23 cellular contexts compared by ENCODE assay signal in genomic region chr20:54469952-54470351, GRCh38. TPM values are rescaled to one million over a fixed set of nuclear protein-coding genes. Genes with fewer than 3 reads are reported as not detected.
"Had no signal": no experiment of that assay in that cellular context is flagged by ENCODE, and none has a peak within 500 bp of the region (broad histone marks: within the 10 kb centered on the region; RNA-seq: fewer than 3 reads in every experiment).

No MANE protein-coding gene starts in this region.

- H2AFZ ChIP-seq: hepatocyte had no signal

- H3K4me1 ChIP-seq: colonic mucosa had no signal

- H3K9me3 Mint-ChIP-seq: activated CD4-positive, alpha-beta T cell treated with anti-CD3 and anti-CD28 coated beads, Interleukin-2, amount 10 ng/mL, durations not matched to agents 7 days and 5 days; activated CD8-positive, alpha-beta T cell treated with anti-CD3 and anti-CD28 coated beads for 36 hours; activated T-cell treated with anti-CD3 and anti-CD28 coated beads, Interleukin-2, amount 50 U/mL, for 4 hours had no signal

- H3K4me1 Mint-ChIP-seq: activated CD4-positive, alpha-beta T cell treated with anti-CD3 and anti-CD28 coated beads, Interleukin-2, amount 10 ng/mL, durations not matched to agents 7 days and 5 days; activated T-helper 17 cell treated with anti-CD3 and anti-CD28 coated beads, Interleukin-2, amount 50 U/mL, for 72 hours had no signal

- H3K4me3 ChIP-seq: colonic mucosa, dorsolateral prefrontal cortex, hepatocyte, spleen, tibial nerve had no signal

- DNase-seq: activated CD4-positive, alpha-beta T cell treated with anti-CD3 and anti-CD28 coated beads, Interleukin-2, amount 10 ng/mL, durations not matched to agents 7 days and 5 days; activated CD4-positive, CD25-positive, alpha-beta regulatory T cell treated with anti-CD3 and anti-CD28 coated beads, Interleukin-2, amount 50 U/mL, for 72 hours; activated CD8-positive, alpha-beta T cell treated with anti-CD3 and anti-CD28 coated beads for 36 hours; activated gamma-delta T cell treated with Interleukin-2 at 50 U/mL for 16 hours; activated naive CD4-positive, alpha-beta T cell treated with anti-CD3 and anti-CD28 coated beads, Interleukin-2, amount 50 U/mL, for 16 hours; activated T-cell treated with anti-CD3 and anti-CD28 coated beads, Interleukin-2, amount 50 U/mL, for 4 hours; amniotic stem cell; brain microvascular endothelial cell; central memory CD4-positive, alpha-beta T cell; colonic mucosa; dorsolateral prefrontal cortex; effector memory CD4-positive, alpha-beta T cell; islet precursor cell; spleen; stimulated activated naive CD4-positive, alpha-beta T cell; T-helper 2 cell had no signal

- H3K4me3 Mint-ChIP-seq: activated CD4-positive, alpha-beta T cell treated with anti-CD3 and anti-CD28 coated beads, Interleukin-2, amount 10 ng/mL, durations not matched to agents 7 days and 5 days; activated CD8-positive, alpha-beta T cell treated with anti-CD3 and anti-CD28 coated beads for 36 hours; activated T-cell treated with anti-CD3 and anti-CD28 coated beads, Interleukin-2, amount 50 U/mL, for 4 hours; activated T-helper 17 cell treated with anti-CD3 and anti-CD28 coated beads, Interleukin-2, amount 50 U/mL, for 72 hours; natural killer cell treated with Interleukin-12 subunit alpha and Interleukin-12 subunit beta and Interleukin-15 and Interleukin-18, amount 100 ng/mL, for 72 hours had no signal

- H3K27me3 ChIP-seq: brain microvascular endothelial cell, colonic mucosa, tibial nerve had no signal

- FAIRE-seq: astrocyte, frontal cortex had no signal

- H3K4me2 ChIP-seq: hepatocyte had no signal

- ATAC-seq: activated CD8-positive, alpha-beta T cell treated with anti-CD3 and anti-CD28 coated beads for 36 hours; activated T-cell treated with anti-CD3 and anti-CD28 coated beads, Interleukin-2, amount 50 U/mL, for 4 hours; activated T-helper 17 cell treated with anti-CD3 and anti-CD28 coated beads, Interleukin-2, amount 50 U/mL, for 72 hours; natural killer cell treated with Interleukin-12 subunit alpha and Interleukin-12 subunit beta and Interleukin-15 and Interleukin-18, amount 100 ng/mL, for 72 hours had no signal

- H3K79me2 ChIP-seq: hepatocyte had no signal

- H3K36me3 ChIP-seq: brain microvascular endothelial cell, colonic mucosa, spleen, tibial nerve had no signal

- H3K27ac Mint-ChIP-seq: activated CD4-positive, alpha-beta T cell treated with anti-CD3 and anti-CD28 coated beads, Interleukin-2, amount 10 ng/mL, durations not matched to agents 7 days and 5 days; activated CD8-positive, alpha-beta T cell treated with anti-CD3 and anti-CD28 coated beads for 36 hours; activated T-helper 17 cell treated with anti-CD3 and anti-CD28 coated beads, Interleukin-2, amount 50 U/mL, for 72 hours; natural killer cell treated with Interleukin-12 subunit alpha and Interleukin-12 subunit beta and Interleukin-15 and Interleukin-18, amount 100 ng/mL, for 72 hours had no signal

- H3K27ac ChIP-seq: brain microvascular endothelial cell, colonic mucosa, dorsolateral prefrontal cortex, hepatocyte, spleen, tibial nerve had no signal

- H3K9me3 ChIP-seq: colonic mucosa, spleen, tibial nerve had no signal

RNA-seq across cellular contexts. Expression of gene DOK5, which starts 5.4 kb away (rescaled TPM):
- total RNA-seq: activated CD4-positive, alpha-beta T cell treated with anti-CD3 and anti-CD28 coated beads, Interleukin-2, amount 10 ng/mL, durations not matched to agents 7 days and 5 days; mononuclear cell had no signal
